ENCODE assay signal across 28 cellular contexts in the genomic region with DNA sequence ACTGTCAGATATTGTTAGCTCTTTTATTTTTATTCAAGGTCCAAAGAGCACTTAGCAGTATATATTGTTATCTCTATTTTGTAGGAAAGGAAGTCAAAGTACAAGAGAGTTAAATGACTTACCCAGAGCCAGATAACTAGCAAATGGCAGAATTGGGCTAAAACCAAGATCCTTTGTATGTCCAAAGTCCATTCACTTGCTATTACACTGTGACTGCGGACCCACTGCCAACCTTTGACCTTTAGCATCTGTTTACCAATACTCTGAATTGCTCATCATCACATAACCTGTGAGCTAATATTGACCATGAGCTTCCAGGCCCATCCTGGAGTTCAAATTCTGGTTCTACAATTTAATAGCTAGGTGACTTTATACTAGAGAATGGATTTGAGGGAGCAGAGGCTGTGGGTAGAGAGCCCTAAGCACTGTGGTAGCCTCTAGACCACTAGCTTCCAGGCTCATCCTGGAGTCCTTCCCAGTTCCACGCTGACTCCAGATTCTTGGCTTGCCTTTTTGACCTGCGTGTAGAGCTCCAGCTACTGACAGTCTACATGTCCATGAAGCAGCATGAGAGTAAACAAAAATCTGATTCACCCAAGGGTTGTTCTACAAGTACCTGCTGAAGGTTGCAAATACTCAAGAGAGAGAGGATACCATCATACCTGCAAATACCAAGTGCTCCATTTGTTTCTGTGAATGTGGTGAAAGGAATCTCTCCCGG.
"Had no signal": no experiment of that assay in that cellular context is flagged by ENCODE, and none has a peak within 500 bp of the region (broad histone marks: within the 10 kb centered on the region; RNA-seq: fewer than 3 reads in every experiment).

No MANE protein-coding gene starts in this region.

- H3K4me3 Mint-ChIP-seq: activated CD4-positive, alpha-beta T cell treated with anti-CD3 and anti-CD28 coated beads, Interleukin-2, amount 10 ng/mL, durations not matched to agents 24 days and 14 days; activated CD8-positive, alpha-beta memory T cell treated with anti-CD3 and anti-CD28 coated beads, Interleukin-2, amount 10 ng/mL, durations not matched to agents 7 days and 5 days; activated naive CD8-positive, alpha-beta T cell treated with anti-CD3 and anti-CD28 coated beads, Interleukin-2, amount 50 U/mL, for 24 hours; activated T-cell treated with anti-CD3 and anti-CD28 coated beads, Interleukin-2, amount 50 U/mL, for 24 hours; activated T-helper 1 cell treated with anti-CD3 and anti-CD28 coated beads, Interleukin-12 subunit alpha, Interleukin-12 subunit beta, Interleukin-2, Interleukin-4 antibody, amounts not matched to agents 30 ng/mL and 10 ng/mL and 1 ng/mL, durations not matched to agents 14 hours and 24 hours and 36 hours; T-helper 1 cell treated with Interleukin-12 subunit alpha and Interleukin-12 subunit beta and Interleukin-4 antibody, amounts not matched to agents 30 μg/mL and 1 μg/mL, for 36 hours had no signal

- DNase-seq: activated CD4-positive, alpha-beta T cell treated with anti-CD3 and anti-CD28 coated beads, Interleukin-2, amount 10 ng/mL, durations not matched to agents 24 days and 14 days; activated CD4-positive, alpha-beta T cell treated with anti-CD3 and anti-CD28 coated beads, Interleukin-2, amount 50 U/mL, for 48 hours; activated CD4-positive, CD25-positive, alpha-beta regulatory T cell treated with anti-CD3 and anti-CD28 coated beads, Interleukin-2, amount 50 U/mL, for 72 hours; activated CD8-positive, alpha-beta memory T cell treated with anti-CD3 and anti-CD28 coated beads, Interleukin-2, amount 10 ng/mL, durations not matched to agents 7 days and 5 days; activated effector memory CD4-positive, alpha-beta T cell treated with Interleukin-2 at 50 U/mL for 16 hours; activated naive CD4-positive, alpha-beta T cell; activated naive CD8-positive, alpha-beta T cell treated with anti-CD3 and anti-CD28 coated beads, Interleukin-2, amount 50 U/mL, for 24 hours; activated T-cell treated with anti-CD3 and anti-CD28 coated beads, Interleukin-2, amount 50 U/mL, for 24 hours; amniotic stem cell; body of pancreas; MG63; MV-4-11; NCI-H1092 treated with DMSO at 0.1 percent for 48 hours; NCI-H1417 treated with DMSO at 0.1 percent for 48 hours; NCI-H1694 treated with DMSO at 0.1 percent for 48 hours; NCI-H2029 treated with DMSO at 0.1 percent for 48 hours; NCI-H345; NCI-H510A; NCI-H526 treated with DMSO at 0.1 percent for 48 hours; NCI-H82; OCI-M1; SHP77 treated with DMSO at 0.1 percent for 48 hours had no signal

- H3K9me3 Mint-ChIP-seq: activated CD4-positive, alpha-beta T cell treated with anti-CD3 and anti-CD28 coated beads, Interleukin-2, amount 10 ng/mL, durations not matched to agents 24 days and 14 days; activated naive CD8-positive, alpha-beta T cell treated with anti-CD3 and anti-CD28 coated beads, Interleukin-2, amount 50 U/mL, for 24 hours; activated T-helper 1 cell treated with anti-CD3 and anti-CD28 coated beads, Interleukin-12 subunit alpha, Interleukin-12 subunit beta, Interleukin-2, Interleukin-4 antibody, amounts not matched to agents 30 ng/mL and 10 ng/mL and 1 ng/mL, durations not matched to agents 14 hours and 24 hours and 36 hours; T-helper 1 cell treated with Interleukin-12 subunit alpha and Interleukin-12 subunit beta and Interleukin-4 antibody, amounts not matched to agents 30 μg/mL and 1 μg/mL, for 36 hours had no signal

- H3K36me3 ChIP-seq: ascending aorta, MG63 had no signal

- H3K4me1 ChIP-seq: ascending aorta, body of pancreas had no signal

- H3K27me3 ChIP-seq: ascending aorta, body of pancreas, MG63 had no signal

- ATAC-seq: activated CD8-positive, alpha-beta memory T cell treated with anti-CD3 and anti-CD28 coated beads, Interleukin-2, amount 10 ng/mL, durations not matched to agents 7 days and 5 days; activated naive CD4-positive, alpha-beta T cell treated with anti-CD3 and anti-CD28 coated beads, Interleukin-2, amount 50 U/mL, for 72 hours; activated naive CD8-positive, alpha-beta T cell treated with anti-CD3 and anti-CD28 coated beads, Interleukin-2, amount 50 U/mL, for 24 hours; body of pancreas had no signal

- H3K27ac ChIP-seq: ascending aorta, body of pancreas had no signal

- FAIRE-seq: bronchial epithelial cell, RCC 7860 had no signal

- H3K36me3 Mint-ChIP-seq: activated CD8-positive, alpha-beta memory T cell treated with anti-CD3 and anti-CD28 coated beads, Interleukin-2, amount 10 ng/mL, durations not matched to agents 7 days and 5 days; activated naive CD4-positive, alpha-beta T cell treated with anti-CD3 and anti-CD28 coated beads, Interleukin-2, amount 50 U/mL, for 72 hours had no signal

- H3K4me3 ChIP-seq: ascending aorta, body of pancreas, MG63 had no signal

- H3K27ac Mint-ChIP-seq: activated CD4-positive, alpha-beta T cell treated with anti-CD3 and anti-CD28 coated beads, Interleukin-2, amount 10 ng/mL, durations not matched to agents 24 days and 14 days; activated CD8-positive, alpha-beta memory T cell treated with anti-CD3 and anti-CD28 coated beads, Interleukin-2, amount 10 ng/mL, durations not matched to agents 7 days and 5 days; activated naive CD4-positive, alpha-beta T cell treated with anti-CD3 and anti-CD28 coated beads, Interleukin-2, amount 50 U/mL, for 72 hours; activated naive CD8-positive, alpha-beta T cell treated with anti-CD3 and anti-CD28 coated beads, Interleukin-2, amount 50 U/mL, for 24 hours; activated T-cell treated with anti-CD3 and anti-CD28 coated beads, Interleukin-2, amount 50 U/mL, for 24 hours; activated T-helper 1 cell treated with anti-CD3 and anti-CD28 coated beads, Interleukin-12 subunit alpha, Interleukin-12 subunit beta, Interleukin-2, Interleukin-4 antibody, amounts not matched to agents 30 ng/mL and 10 ng/mL and 1 ng/mL, durations not matched to agents 14 hours and 24 hours and 36 hours; T-helper 1 cell treated with Interleukin-12 subunit alpha and Interleukin-12 subunit beta and Interleukin-4 antibody, amounts not matched to agents 30 μg/mL and 1 μg/mL, for 36 hours had no signal

- H3K9me3 ChIP-seq: ascending aorta, body of pancreas, MG63 had no signal

- H3K27me3 Mint-ChIP-seq: activated CD4-positive, alpha-beta T cell treated with anti-CD3 and anti-CD28 coated beads, Interleukin-2, amount 10 ng/mL, durations not matched to agents 24 days and 14 days; activated CD8-positive, alpha-beta memory T cell treated with anti-CD3 and anti-CD28 coated beads, Interleukin-2, amount 10 ng/mL, durations not matched to agents 7 days and 5 days; activated naive CD8-positive, alpha-beta T cell treated with anti-CD3 and anti-CD28 coated beads, Interleukin-2, amount 50 U/mL, for 24 hours; activated T-cell treated with anti-CD3 and anti-CD28 coated beads, Interleukin-2, amount 50 U/mL, for 24 hours had no signal

- H3K4me1 Mint-ChIP-seq: activated CD4-positive, alpha-beta T cell treated with anti-CD3 and anti-CD28 coated beads, Interleukin-2, amount 10 ng/mL, durations not matched to agents 24 days and 14 days; activated CD8-positive, alpha-beta memory T cell treated with anti-CD3 and anti-CD28 coated beads, Interleukin-2, amount 10 ng/mL, durations not matched to agents 7 days and 5 days; activated naive CD8-positive, alpha-beta T cell treated with anti-CD3 and anti-CD28 coated beads, Interleukin-2, amount 50 U/mL, for 24 hours had no signal
